21 cellular contexts compared by ENCODE assay signal in genomic region chr20:16115891-16116577, GRCh38.
DNase-seq lines count a peak whose midpoint lies in the region; ATAC-seq and TF ChIP-seq lines count a peak whose summit lies in the region.
"Had no signal": no experiment of that assay in that cellular context is flagged by ENCODE, and none has a peak within 500 bp of the region (broad histone marks: within the 10 kb centered on the region; RNA-seq: fewer than 3 reads in every experiment).

No MANE protein-coding gene starts in this region.

- H3K27ac Mint-ChIP-seq in GM23338 = no peak overlapping the region
- H3K27ac Mint-ChIP-seq: activated naive CD8-positive, alpha-beta T cell treated with anti-CD3 and anti-CD28 coated beads, Interleukin-2, amount 10 ng/mL, durations not matched to agents 7 days and 5 days; CD8-positive, alpha-beta memory T cell; nephron progenitor cell; stimulated activated naive CD8-positive, alpha-beta T cell treated with anti-CD3 and anti-CD28 coated beads, Interleukin-15, amount 100 ng/mL, for 72 hours had no signal

- ATAC-seq in GM23338 (no peak; the same call in 2 of the 3 replicates), psoas muscle (peak in 3 of 4 donors; percentile 22 to 48 (median 46))
- ATAC-seq: stimulated activated naive CD8-positive, alpha-beta T cell treated with anti-CD3 and anti-CD28 coated beads, Interleukin-15, amount 100 ng/mL, for 72 hours had no signal

- no peak for TF ChIP-seq POLR2A in uterus (IDR thresholded peaks at IDR 0.05)

- no peak overlapping the region for H3K4me3 Mint-ChIP-seq in GM23338
- H3K4me3 Mint-ChIP-seq: activated naive CD8-positive, alpha-beta T cell treated with anti-CD3 and anti-CD28 coated beads, Interleukin-2, amount 10 ng/mL, durations not matched to agents 7 days and 5 days; CD8-positive, alpha-beta memory T cell; nephron progenitor cell; stimulated activated naive CD8-positive, alpha-beta T cell treated with anti-CD3 and anti-CD28 coated beads, Interleukin-15, amount 100 ng/mL, for 72 hours had no signal

- H3K4me1 ChIP-seq in GM23338 (ENCODE audit: insufficient read depth) = no peaks in the 10 kb centered on the region
- H3K4me1 ChIP-seq in cardiac muscle cell (ENCODE audit: low read depth) = peaks cover 27% of the 10 kb centered on the region
- no peaks in the 10 kb centered on the region for H3K4me1 ChIP-seq in psoas muscle
- H3K4me1 ChIP-seq in Karpas-422 (ENCODE audit: low read length) = peaks cover 18% of the 10 kb centered on the region
- H3K4me1 ChIP-seq in uterus = no peaks in the 10 kb centered on the region

- no peak overlapping the region for H3K4me2 ChIP-seq in GM23338
- H3K4me2 ChIP-seq in Karpas-422 (ENCODE audit: low read depth, low read length, poor library complexity, severe bottlenecking) = no peak overlapping the region

- H2AFZ ChIP-seq in GM23338 (no peak overlapping the region), Karpas-422 (ENCODE audit: low read length) (no peak overlapping the region)

- no peak overlapping the region for H3K9ac ChIP-seq in Karpas-422 (ENCODE audit: low read length)

- no peak overlapping the region for H3K4me3 ChIP-seq in GM23338
- no peak overlapping the region for H3K4me3 ChIP-seq in cardiac muscle cell
- no peak overlapping the region for H3K4me3 ChIP-seq in psoas muscle
- H3K4me3 ChIP-seq in Karpas-422 (ENCODE audit: low read length) = no peak overlapping the region
- H3K4me3 ChIP-seq in uterus = no peak overlapping the region
- H3K4me3 ChIP-seq: MG63, tibial artery had no signal

- H4K20me1 ChIP-seq in GM23338 (replicated peaks; ENCODE audit: insufficient read depth) = no peaks in the 10 kb centered on the region
- H4K20me1 ChIP-seq in Karpas-422 (ENCODE audit: insufficient read depth, low read depth, low read length) = no peaks in the 10 kb centered on the region

- DNase-seq in GM23338 (ENCODE audit: low spot score) (peak; percentile 2), NCI-H446 (lab: John Stamatoyannopoulos, UW) (peak; percentile 80 to 92), cardiac muscle cell (ENCODE audit: low read depth in 1 of 2, low spot score in 1 of 2) (peak in 1 of 2 donors; percentile 66), psoas muscle (no peak), Karpas-422 (no peak), mesenteric fat pad (ENCODE audit: low spot score) (no peak), uterus (no peak)
- DNase-seq: activated CD4-positive, alpha-beta T cell treated with anti-CD3 and anti-CD28 coated beads, Interleukin-2, amount 50 U/mL, for 48 hours; activated CD4-positive, CD25-positive, alpha-beta regulatory T cell; activated naive CD8-positive, alpha-beta T cell treated with anti-CD3 and anti-CD28 coated beads, Interleukin-2, amount 10 ng/mL, durations not matched to agents 7 days and 5 days; CD8-positive, alpha-beta memory T cell; effector CD4-positive, alpha-beta T cell; GF-D8; head of caudate nucleus; MG63; NCI-H2227 treated with DMSO at 0.1 percent for 48 hours; NCI-H774; nephron progenitor cell; stimulated activated naive CD8-positive, alpha-beta T cell treated with anti-CD3 and anti-CD28 coated beads, Interleukin-15, amount 100 ng/mL, for 72 hours; T-helper 9 cell; tibial artery had no signal

- H3K36me3 ChIP-seq in GM23338 (ENCODE audit: insufficient read depth) (no peaks in the 10 kb centered on the region), cardiac muscle cell (no peaks in the 10 kb centered on the region), psoas muscle (ENCODE audit: insufficient read depth in 1 of 2, low read depth in 1 of 2) (no peaks in the 10 kb centered on the region), Karpas-422 (ENCODE audit: insufficient read depth, low read length) (no peaks in the 10 kb centered on the region), uterus (no peaks in the 10 kb centered on the region)
- H3K36me3 ChIP-seq: MG63, tibial artery had no signal

- 11 to 26% (median 24%) methylated on average over 2 of the region's 2 CpGs for WGBS in psoas muscle, 3 donors

- H3F3A ChIP-seq in GM23338 (replicated peaks; ENCODE audit: low read depth) = no peaks in the 10 kb centered on the region

- H3K9me2 ChIP-seq in GM23338 (ENCODE audit: insufficient read depth) (no peaks in the 10 kb centered on the region; the same call in none of the 2 replicates), Karpas-422 (replicated peaks; ENCODE audit: insufficient read depth, low read length) (no peaks in the 10 kb centered on the region)

- H3K27ac ChIP-seq in GM23338 (ENCODE audit: low read depth) = no peak overlapping the region
- H3K27ac ChIP-seq in cardiac muscle cell = peak overlapping the region; percentile 20
- H3K27ac ChIP-seq in psoas muscle = no peak overlapping the region
- H3K27ac ChIP-seq in Karpas-422 (ENCODE audit: low read length) = no peak overlapping the region
- H3K27ac ChIP-seq in uterus = no peak overlapping the region
- H3K27ac ChIP-seq: tibial artery had no signal

- no peaks in the 10 kb centered on the region for H3K9me3 ChIP-seq in cardiac muscle cell (ENCODE audit: low read depth)
- H3K9me3 ChIP-seq in psoas muscle = no peaks in the 10 kb centered on the region
- no peaks in the 10 kb centered on the region for H3K9me3 ChIP-seq in Karpas-422 (ENCODE audit: low read length)
- H3K9me3 ChIP-seq in uterus = no peaks in the 10 kb centered on the region
- H3K9me3 ChIP-seq: MG63, tibial artery had no signal

- no peaks in the 10 kb centered on the region for H3K4me1 Mint-ChIP-seq in GM23338
- H3K4me1 Mint-ChIP-seq: activated naive CD8-positive, alpha-beta T cell treated with anti-CD3 and anti-CD28 coated beads, Interleukin-2, amount 10 ng/mL, durations not matched to agents 7 days and 5 days; CD8-positive, alpha-beta memory T cell; stimulated activated naive CD8-positive, alpha-beta T cell treated with anti-CD3 and anti-CD28 coated beads, Interleukin-15, amount 100 ng/mL, for 72 hours had no signal

- no peaks in the 10 kb centered on the region for H3K36me3 Mint-ChIP-seq in GM23338 (ENCODE audit: low read depth)
- H3K36me3 Mint-ChIP-seq: activated naive CD8-positive, alpha-beta T cell treated with anti-CD3 and anti-CD28 coated beads, Interleukin-2, amount 10 ng/mL, durations not matched to agents 7 days and 5 days had no signal

- TF ChIP-seq CTCF in GM23338 (conservative IDR thresholded peaks at IDR 0.05; ENCODE audit: low read depth in 2 of 2) (no peak), cardiac muscle cell (IDR thresholded peaks at IDR 0.05; ENCODE audit: low read depth, low read length) (no peak), psoas muscle (IDR thresholded peaks at IDR 0.05) (no peak), uterus (IDR thresholded peaks at IDR 0.05) (no peak)

- H3K79me2 ChIP-seq in GM23338 (replicated peaks; ENCODE audit: insufficient read depth) (no peaks in the 10 kb centered on the region), Karpas-422 (ENCODE audit: low read length) (no peaks in the 10 kb centered on the region)

- intact Hi-C loops in psoas muscle (cut with DNase I) = no loop called here
- intact Hi-C loops in uterus (cut with DNase I; ENCODE audit: low total_unique reads) = no loop called here

- H3K9me3 Mint-ChIP-seq in GM23338 = no peaks in the 10 kb centered on the region
- H3K9me3 Mint-ChIP-seq: nephron progenitor cell had no signal

- H3K27me3 ChIP-seq in GM23338 (ENCODE audit: insufficient read depth) (no peaks in the 10 kb centered on the region), cardiac muscle cell (no peaks in the 10 kb centered on the region), psoas muscle (ENCODE audit: insufficient read depth in 3 of 3, low read length in 2 of 3) (no peaks in the 10 kb centered on the region), Karpas-422 (ENCODE audit: low read length) (no peaks in the 10 kb centered on the region), uterus (no peaks in the 10 kb centered on the region)
- H3K27me3 ChIP-seq: MG63, tibial artery had no signal

- no peaks in the 10 kb centered on the region for H3K27me3 Mint-ChIP-seq in GM23338 (ENCODE audit: insufficient read depth, low read depth, poor library complexity)
- H3K27me3 Mint-ChIP-seq: activated naive CD8-positive, alpha-beta T cell treated with anti-CD3 and anti-CD28 coated beads, Interleukin-2, amount 10 ng/mL, durations not matched to agents 7 days and 5 days; stimulated activated naive CD8-positive, alpha-beta T cell treated with anti-CD3 and anti-CD28 coated beads, Interleukin-15, amount 100 ng/mL, for 72 hours had no signal

TF ChIP-seq in GM23338, 12 proteins besides CTCF, POLR2A, EP300 and RAD21 (continues in another document):
- TF ChIP-seq STAT1 (IDR thresholded peaks at IDR 0.05; ENCODE audit: unreplicated experiment) = no peak
- TF ChIP-seq POLR2AphosphoS5 (IDR thresholded peaks at IDR 0.05; ENCODE audit: low read depth) = no peak
- TF ChIP-seq ETS1 (IDR thresholded peaks at IDR 0.05) = no peak
- TF ChIP-seq JUNB (IDR thresholded peaks at IDR 0.05; ENCODE audit: unreplicated experiment) = no peak
- TF ChIP-seq ZNF331 (CRISPR knock-in tag; IDR thresholded peaks at IDR 0.05; ENCODE audit: low read depth) = no peak
- no peak for TF ChIP-seq EZH2phosphoT487 (IDR thresholded peaks at IDR 0.05; ENCODE audit: unreplicated experiment)

Comparison
In these comparisons a context has a peak if more than half of its experiments do, and no peak if none do; other contexts are left out.
1. DNase-seq: peak in GM23338 (single experiment) and NCI-H446 (2 of 2); none in psoas muscle (0 of 2), Karpas-422 (single experiment), mesenteric fat pad (single experiment) and uterus (0 of 2).